Comparison of ENCODE assay signal across 31 cellular contexts in the genomic region with DNA sequence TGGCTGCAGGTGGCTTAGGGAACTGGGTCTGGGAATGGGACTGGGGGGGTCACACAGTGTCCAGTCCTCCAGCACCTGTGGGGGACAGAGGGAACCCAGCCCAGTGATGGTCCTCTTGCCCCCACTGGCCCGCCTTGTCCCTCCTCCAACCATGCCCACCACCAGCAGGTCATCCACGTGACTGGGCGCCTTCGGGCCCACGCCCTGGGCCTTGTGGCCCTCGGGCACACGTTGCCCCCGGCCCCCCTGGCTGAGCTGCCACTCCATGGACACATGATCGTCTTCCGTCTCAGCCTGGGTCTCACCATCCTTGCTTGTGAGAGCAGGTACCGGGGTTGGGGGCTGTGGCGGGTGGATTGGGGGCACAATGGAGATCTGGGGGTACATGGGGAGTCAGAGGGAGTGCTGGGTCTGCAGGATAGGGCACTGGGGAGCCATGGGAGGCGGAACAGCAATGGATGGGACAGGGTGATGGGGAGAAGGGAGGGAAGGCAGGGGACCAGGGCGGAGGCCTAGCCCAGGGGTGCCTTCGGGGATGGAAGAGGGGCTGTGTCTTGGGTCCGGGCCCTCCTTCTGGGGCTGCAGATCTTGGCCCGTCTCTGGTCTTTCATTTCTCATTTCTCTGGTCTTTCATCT. TPM values are rescaled to one million over a fixed set of nuclear protein-coding genes. Genes with fewer than 3 reads are reported as not detected.
"Had no signal": no experiment of that assay in that cellular context is flagged by ENCODE, and none has a peak within 500 bp of the region (broad histone marks: within the 10 kb centered on the region; RNA-seq: fewer than 3 reads in every experiment).

No MANE protein-coding gene starts in this region.

- H3K4me3 ChIP-seq: adrenal gland, body of pancreas, breast epithelium, MG63 had no signal

- H3K9me3 ChIP-seq: adrenal gland, body of pancreas, breast epithelium, MG63 had no signal

- FAIRE-seq: astrocyte had no signal

- DNase-seq: activated CD4-positive, alpha-beta memory T cell treated with anti-CD3 and anti-CD28 coated beads, Interleukin-2, amount 10 ng/mL, durations not matched to agents 7 days and 5 days; activated CD4-positive, alpha-beta T cell treated with anti-CD3 and anti-CD28 coated beads for 1 hour; activated CD4-positive, alpha-beta T cell treated with anti-CD3 and anti-CD28 coated beads for 48 hours; activated CD4-positive, CD25-positive, alpha-beta regulatory T cell; activated CD8-positive, alpha-beta memory T cell treated with anti-CD3 and anti-CD28 coated beads for 24 hours; activated CD8-positive, alpha-beta memory T cell treated with anti-CD3 and anti-CD28 coated beads, Interleukin-2, amount 10 ng/mL, durations not matched to agents 7 days and 5 days; activated CD8-positive, alpha-beta memory T cell treated with anti-CD3 and anti-CD28 coated beads, Interleukin-2, amount 50 U/mL, for 48 hours; activated effector memory CD4-positive, alpha-beta T cell treated with Interleukin-2 at 50 U/mL for 16 hours; activated naive CD4-positive, alpha-beta T cell treated with anti-CD3 and anti-CD28 coated beads, Interleukin-2, amount 10 ng/mL, durations not matched to agents 7 days and 5 days; activated naive CD8-positive, alpha-beta T cell treated with anti-CD3 and anti-CD28 coated beads, Interleukin-2, amount 10 ng/mL, durations not matched to agents 7 days and 5 days; activated T-cell treated with anti-CD3 and anti-CD28 coated beads, Interleukin-2, amount 50 U/mL, for 48 hours; adrenal gland; body of pancreas; Kasumi-1; MG63; NCI-H1048; NCI-H1436 treated with DMSO at 0.1 percent for 48 hours; NCI-H1694 treated with DMSO at 0.1 percent for 48 hours; NCI-H2029; NCI-H345; NCI-H524 treated with DMSO at 0.1 percent for 48 hours; SHP77 treated with DMSO at 0.1 percent for 48 hours; SW 1271; T-helper 1 cell; T-helper 2 cell; T-helper 9 cell; WERI-Rb-1 had no signal

- H3K9me3 Mint-ChIP-seq: activated CD4-positive, alpha-beta memory T cell treated with anti-CD3 and anti-CD28 coated beads, Interleukin-2, amount 10 ng/mL, durations not matched to agents 7 days and 5 days; activated naive CD4-positive, alpha-beta T cell treated with anti-CD3 and anti-CD28 coated beads, Interleukin-2, amount 10 ng/mL, durations not matched to agents 7 days and 5 days; activated naive CD8-positive, alpha-beta T cell treated with anti-CD3 and anti-CD28 coated beads, Interleukin-2, amount 10 ng/mL, durations not matched to agents 7 days and 5 days had no signal

- H3K4me1 ChIP-seq: breast epithelium had no signal

- H3K36me3 ChIP-seq: adrenal gland, breast epithelium, MG63, WERI-Rb-1 had no signal

- H3K27ac Mint-ChIP-seq: activated CD4-positive, alpha-beta memory T cell treated with anti-CD3 and anti-CD28 coated beads, Interleukin-2, amount 10 ng/mL, durations not matched to agents 7 days and 5 days; activated CD8-positive, alpha-beta memory T cell treated with anti-CD3 and anti-CD28 coated beads, Interleukin-2, amount 10 ng/mL, durations not matched to agents 7 days and 5 days; activated naive CD4-positive, alpha-beta T cell treated with anti-CD3 and anti-CD28 coated beads, Interleukin-2, amount 10 ng/mL, durations not matched to agents 7 days and 5 days; activated naive CD8-positive, alpha-beta T cell treated with anti-CD3 and anti-CD28 coated beads, Interleukin-2, amount 10 ng/mL, durations not matched to agents 7 days and 5 days had no signal

- H3K27me3 ChIP-seq: adrenal gland, breast epithelium, MG63 had no signal

- H3K36me3 Mint-ChIP-seq: activated CD8-positive, alpha-beta memory T cell treated with anti-CD3 and anti-CD28 coated beads, Interleukin-2, amount 10 ng/mL, durations not matched to agents 7 days and 5 days; activated naive CD4-positive, alpha-beta T cell treated with anti-CD3 and anti-CD28 coated beads, Interleukin-2, amount 10 ng/mL, durations not matched to agents 7 days and 5 days; activated naive CD8-positive, alpha-beta T cell treated with anti-CD3 and anti-CD28 coated beads, Interleukin-2, amount 10 ng/mL, durations not matched to agents 7 days and 5 days had no signal

- H3K4me3 Mint-ChIP-seq: activated CD4-positive, alpha-beta memory T cell treated with anti-CD3 and anti-CD28 coated beads, Interleukin-2, amount 10 ng/mL, durations not matched to agents 7 days and 5 days; activated CD8-positive, alpha-beta memory T cell treated with anti-CD3 and anti-CD28 coated beads, Interleukin-2, amount 10 ng/mL, durations not matched to agents 7 days and 5 days; activated naive CD4-positive, alpha-beta T cell treated with anti-CD3 and anti-CD28 coated beads, Interleukin-2, amount 10 ng/mL, durations not matched to agents 7 days and 5 days; activated naive CD8-positive, alpha-beta T cell treated with anti-CD3 and anti-CD28 coated beads, Interleukin-2, amount 10 ng/mL, durations not matched to agents 7 days and 5 days had no signal

- H3K27ac ChIP-seq: adrenal gland, body of pancreas, breast epithelium, WERI-Rb-1 had no signal

- ATAC-seq: activated CD8-positive, alpha-beta memory T cell treated with anti-CD3 and anti-CD28 coated beads, Interleukin-2, amount 10 ng/mL, durations not matched to agents 7 days and 5 days; body of pancreas; Panc1 had no signal

RNA-seq across cellular contexts. Expression of a gene that starts 19.7 kb away (rescaled TPM):
- total RNA-seq: body of pancreas, RPMI7951 had no signal
